ENCODE assay signal across 8 cellular contexts in the genomic region with DNA sequence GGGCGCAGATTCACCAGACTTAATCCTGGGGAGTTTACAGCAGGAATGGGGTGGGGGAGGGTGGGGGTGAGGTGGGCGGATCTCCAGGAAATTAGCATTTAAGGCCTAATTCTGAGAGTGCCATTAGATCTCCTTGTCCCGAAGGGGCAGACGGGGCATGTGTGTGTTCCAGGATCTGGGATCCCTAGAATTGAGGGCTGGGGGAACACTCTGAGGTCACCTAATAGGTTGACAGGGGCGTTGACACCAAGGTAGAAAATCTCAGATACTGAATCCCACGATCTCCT. TPM values are rescaled to one million over a fixed set of nuclear protein-coding genes. Genes with fewer than 3 reads are reported as not detected.
A peak's percentile ranks its signal among the peaks of the same experiment; 100 is the strongest.
DNase-seq lines count a peak whose midpoint lies in the region; ATAC-seq, FAIRE-seq and TF ChIP-seq lines count a peak whose summit lies in the region.

No MANE protein-coding gene starts in this region.

- no peaks in the 10 kb centered on the region for H3K9me3 Mint-ChIP-seq in activated naive CD4-positive, alpha-beta T cell treated with anti-CD3 and anti-CD28 coated beads for 36 hours
- no peaks in the 10 kb centered on the region for H3K9me3 Mint-ChIP-seq in memory B cell

- no peak for TF ChIP-seq RAD21 in K562 (CRISPR knock-in tag; conservative IDR thresholded peaks at IDR 0.05 in 1 of 2, IDR thresholded peaks at IDR 0.05 in 1 of 2)

- DNase-seq in activated naive CD4-positive, alpha-beta T cell treated with anti-CD3 and anti-CD28 coated beads for 36 hours = no peak
- DNase-seq in activated naive CD4-positive, alpha-beta T cell treated with anti-CD3 and anti-CD28 coated beads, Interleukin-2, amount 50 U/mL, for 16 hours = no peak
- DNase-seq in K562 (ENCODE audit: extremely low read depth in 1 of 4, low spot score in 3 of 4) (peak in 1 of 4 experiments; percentile 40), memory B cell (ENCODE audit: low spot score in 2 of 2) (no peak), thyroid gland (no peak), DMS153 (lab: John Stamatoyannopoulos, UW) (no peak)

- H3K4me1 Mint-ChIP-seq in activated naive CD4-positive, alpha-beta T cell treated with anti-CD3 and anti-CD28 coated beads for 36 hours (ENCODE audit: low read depth) = peaks cover 7% of the 10 kb centered on the region
- H3K4me1 Mint-ChIP-seq in memory B cell = peaks cover 5% of the 10 kb centered on the region

- no peak for TF ChIP-seq EP300 in K562 (IDR thresholded peaks at IDR 0.05; ENCODE audit: low read length)

- intact Hi-C loops in activated naive CD4-positive, alpha-beta T cell treated with anti-CD3 and anti-CD28 coated beads for 36 hours (cut with micrococcal nuclease) = no loop called here
- intact Hi-C loops in K562 (cut with micrococcal nuclease) = no loop called here
- intact Hi-C loops in thyroid gland (cut with DNase I) = no loop called here

- peak overlapping the region; percentile 72 for H3K4me2 ChIP-seq in K562 (ENCODE audit: insufficient read depth, low read length)

- 31% methylated on average over 3 of the region's 6 CpGs for WGBS in K562 (ENCODE audit: insufficient coverage, low coverage, missing lambda C conversion rate)
- WGBS in thyroid gland, 2 donors = 19 to 20% methylated on average over 6 of the region's 6 CpGs

- POLR2A ChIA-PET in K562 (lab: Yijun Ruan, JAX) = no interaction called here

- CTCF ChIA-PET in activated naive CD4-positive, alpha-beta T cell treated with anti-CD3 and anti-CD28 coated beads for 36 hours (lab: Charles Lee) = interaction anchor here (1.1 kb wide), 1 partner anchor 15 kb away, joined by 3 read pairs; no protein-coding TSS in a partner anchor
- CTCF ChIA-PET in K562 (lab: Yijun Ruan, JAX; ENCODE audit: low intra/inter-chr PET ratio) = interaction anchor here (0.6 kb wide), 1 partner anchor 115 kb away, joined by 3 read pairs; no protein-coding TSS in a partner anchor

- FAIRE-seq in K562 (lab: Jason Lieb, UNC) = no peak

- peak overlapping the region; percentile 80 for H3K27ac ChIP-seq in K562 (ENCODE audit: extremely low read depth, low read depth, low read length)
- peak overlapping the region; percentile 72 to 81 (median 74) for H3K27ac ChIP-seq in thyroid gland

- peak overlapping the region; percentile 68 for H3K4me3 Mint-ChIP-seq in activated naive CD4-positive, alpha-beta T cell treated with anti-CD3 and anti-CD28 coated beads for 36 hours
- H3K4me3 Mint-ChIP-seq in memory B cell = peak overlapping the region; percentile 83

- peak overlapping the region; percentile 87; the same call in 1 of the 2 replicates for H2AFZ ChIP-seq in K562 (ENCODE audit: low read depth, low read length)

- H3K27me3 ChIP-seq in K562 (ENCODE audit: control insufficient read depth in 2 of 2, insufficient read depth in 2 of 2, low read length in 2 of 2) (no peaks in the 10 kb centered on the region), thyroid gland (no peaks in the 10 kb centered on the region)

- TF ChIP-seq CTCF in K562 (IDR thresholded peaks at IDR 0.05 in 2 of 3, conservative IDR thresholded peaks at IDR 0.05 in 1 of 3; ENCODE audit: insufficient read depth in 2 of 3, low read depth in 1 of 3, low read length in 3 of 3) = no peak
- no peak for TF ChIP-seq CTCF in thyroid gland (IDR thresholded peaks at IDR 0.05)

- H3K79me2 ChIP-seq in K562 (ENCODE audit: control insufficient read depth, insufficient read depth, low read length) = no peaks in the 10 kb centered on the region

- H3K9me1 ChIP-seq in K562 (ENCODE audit: control insufficient read depth, insufficient read depth, low read length) = no peaks in the 10 kb centered on the region

- no peaks in the 10 kb centered on the region for H3K27me3 Mint-ChIP-seq in activated naive CD4-positive, alpha-beta T cell treated with anti-CD3 and anti-CD28 coated beads for 36 hours (ENCODE audit: low read depth)
- H3K27me3 Mint-ChIP-seq in memory B cell = no peaks in the 10 kb centered on the region

- H3K4me3 ChIP-seq in K562 (peak overlapping the region; percentile 21; the same call in 1 of the 2 replicates), thyroid gland (replicated peaks in 1 of 3) (peak overlapping the region in 1 of 3 donors; percentile 33)

- H4K20me1 ChIP-seq in K562 (replicated peaks; ENCODE audit: control insufficient read depth, insufficient read depth, low read length) = no peaks in the 10 kb centered on the region

- H3K9me3 ChIP-seq in K562 (replicated peaks; ENCODE audit: control insufficient read depth, insufficient read depth, low read depth, low read length) (no peaks in the 10 kb centered on the region), thyroid gland (no peaks in the 10 kb centered on the region)

- in situ Hi-C loops in K562 (cut with MboI) = no loop called here

- ATAC-seq in K562 = no peak
- ATAC-seq in memory B cell (ENCODE audit: low read depth) = no peak
- ATAC-seq in GM19467 (IDR thresholded peaks at IDR 0.05; ENCODE audit: unreplicated experiment) = no peak
- no peak for ATAC-seq in HG02610 (IDR thresholded peaks at IDR 0.05; ENCODE audit: unreplicated experiment)

- BruUV-seq in K562 (replicated peaks; lab: Mats Ljungman, UMichigan) = no TSS peak

- TF ChIP-seq POLR2A in K562 (conservative IDR thresholded peaks at IDR 0.05) (no peak), thyroid gland (IDR thresholded peaks at IDR 0.05) (no peak)

- H3K36me3 ChIP-seq in K562 (ENCODE audit: control insufficient read depth, insufficient read depth, low read length) (no peaks in the 10 kb centered on the region), thyroid gland (no peaks in the 10 kb centered on the region)

- H3K9ac ChIP-seq in K562 (ENCODE audit: insufficient read depth in 1 of 2, low read depth in 2 of 2, low read length in 2 of 2) = peak overlapping the region; percentile 74 to 88

- H3K27ac Mint-ChIP-seq in activated naive CD4-positive, alpha-beta T cell treated with anti-CD3 and anti-CD28 coated beads for 36 hours = no peak overlapping the region
- H3K27ac Mint-ChIP-seq in memory B cell = no peak overlapping the region

- no peaks in the 10 kb centered on the region for H3K36me3 Mint-ChIP-seq in activated naive CD4-positive, alpha-beta T cell treated with anti-CD3 and anti-CD28 coated beads for 36 hours (ENCODE audit: low read depth)
- H3K36me3 Mint-ChIP-seq in memory B cell = peaks cover 2% of the 10 kb centered on the region

- H3K4me1 ChIP-seq in K562 (replicated peaks in 1 of 2; ENCODE audit: control insufficient read depth in 2 of 2, insufficient read depth in 2 of 2, low read length in 2 of 2) (peaks cover 12 to 48% of the 10 kb centered on the region in 2 experiments; a peak in 3 of 5 replicates), thyroid gland (peaks cover 7 to 8% of the 10 kb centered on the region in 2 donors)

RNA-seq across cellular contexts. Expression of a gene that starts 9.4 kb away (rescaled TPM):
- total RNA-seq in activated naive CD4-positive, alpha-beta T cell treated with anti-CD3 and anti-CD28 coated beads for 36 hours = 1 to 10 TPM; 5.9 to 6.0 TPM
- total RNA-seq in K562 (2011; cell fraction: chromatin; rRNA removed; ENCODE audit: low replicate concordance) = 106 and 250 TPM in 2 replicates
- total RNA-seq in K562 (2011; cell fraction: nucleolus; rRNA removed) = 202 and 205 TPM in 2 replicates
- total RNA-seq in K562 (2011; cell fraction: nucleoplasm; rRNA removed) = 138 and 149 TPM in 2 replicates
- total RNA-seq in K562 (2014; rRNA removed) (65.2 and 85.5 TPM in 2 replicates), K562 (2014; rRNA removed; fragmentation: Illumina TruSeq; extraction: Trizol) (26.4 and 34.2 TPM in 2 replicates), K562 (2015; rRNA removed; fragmentation: Illumina TruSeq; extraction: Trizol) (44.9 and 45.9 TPM in 2 replicates), K562 (2021) (81.5 and 82.1 TPM in 2 replicates), thyroid gland (10 to 100 TPM; 27.9 to 38.0 (median 35.1) TPM)
- polyA plus RNA-seq in K562 (2011; rRNA removed) (37.7 and 37.9 TPM in 2 replicates), K562 (2014; fragmentation: Illumina TruSeq; extraction: Trizol) (36.4 and 55.3 TPM in 2 replicates), K562 (2014; fragmentation: Nextera tagmentation; extraction: Ambion mirVana) (1 to 10 TPM; 1.2 to 1.5 TPM), K562 (2014; rRNA removed) (47.0 and 50.6 TPM in 2 replicates)
- polyA plus RNA-seq in K562 (2011; cell fraction: cytosol; rRNA removed) = 44.9 and 59.3 TPM in 2 replicates
- polyA plus RNA-seq in K562 (2011; cell fraction: nucleus; rRNA removed) = 50.6 and 88.1 TPM in 2 replicates
- 38.4 and 60.7 TPM in 2 replicates for polyA plus RNA-seq in K562 (2012)
- polyA minus RNA-seq in K562 (2011; rRNA and poly(A)+ RNA removed) = 45.6 and 89.1 TPM in 2 replicates
- polyA minus RNA-seq in K562 (2011; cell fraction: cytosol; rRNA and poly(A)+ RNA removed) = 46.9 and 57.9 TPM in 2 replicates
- polyA minus RNA-seq in K562 (2011; cell fraction: nucleus; rRNA and poly(A)+ RNA removed) = 28.0 and 29.8 TPM in 2 replicates

RNA-seq across cellular contexts. Expression of a gene that starts 15.8 kb away (rescaled TPM):
- total RNA-seq in activated naive CD4-positive, alpha-beta T cell treated with anti-CD3 and anti-CD28 coated beads for 36 hours = 10 to 100 TPM; 10.1 to 10.5 TPM
- 27.9 and 65.1 TPM in 2 replicates for total RNA-seq in K562 (2011; cell fraction: chromatin; rRNA removed; ENCODE audit: low replicate concordance)
- 41.7 and 43.0 TPM in 2 replicates for total RNA-seq in K562 (2011; cell fraction: nucleolus; rRNA removed)
- total RNA-seq in K562 (2011; cell fraction: nucleoplasm; rRNA removed) = 36.7 and 51.5 TPM in 2 replicates
- total RNA-seq in K562 (2014; rRNA removed) (10.7 and 13.8 TPM in 2 replicates), K562 (2014; rRNA removed; fragmentation: Illumina TruSeq; extraction: Trizol) (3.3 and 6.1 TPM in 2 replicates), K562 (2015; rRNA removed; fragmentation: Illumina TruSeq; extraction: Trizol) (7.9 and 10.7 TPM in 2 replicates), K562 (2021) (18.7 and 20.2 TPM in 2 replicates), thyroid gland (10 to 100 TPM; 15.2 to 27.9 (median 17.2) TPM)
- polyA plus RNA-seq in K562 (2011; rRNA removed) (8.4 and 10.6 TPM in 2 replicates), K562 (2014; fragmentation: Illumina TruSeq; extraction: Trizol) (11.7 and 13.7 TPM in 2 replicates), K562 (2014; fragmentation: Nextera tagmentation; extraction: Ambion mirVana) (under 1 TPM; 0.06 to 0.17 TPM), K562 (2014; rRNA removed) (14.6 and 15.6 TPM in 2 replicates)
- polyA plus RNA-seq in K562 (2011; cell fraction: cytosol; rRNA removed) = 7.7 and 17.8 TPM in 2 replicates
- polyA plus RNA-seq in K562 (2011; cell fraction: nucleus; rRNA removed) = 38.4 and 65.5 TPM in 2 replicates
- polyA plus RNA-seq in K562 (2012) = 14.9 and 15.6 TPM in 2 replicates
- 3.3 and 4.6 TPM in 2 replicates for polyA minus RNA-seq in K562 (2011; rRNA and poly(A)+ RNA removed)
- 8.4 and 8.9 TPM in 2 replicates for polyA minus RNA-seq in K562 (2011; cell fraction: cytosol; rRNA and poly(A)+ RNA removed)
- polyA minus RNA-seq in K562 (2011; cell fraction: nucleus; rRNA and poly(A)+ RNA removed) = 5.8 and 7.0 TPM in 2 replicates

RNA-seq across cellular contexts. Expression of a gene that starts 30.4 kb away (rescaled TPM):
- 10 to 100 TPM; 19.8 to 21.0 TPM for total RNA-seq in activated naive CD4-positive, alpha-beta T cell treated with anti-CD3 and anti-CD28 coated beads for 36 hours
- total RNA-seq in K562 (2011; cell fraction: chromatin; rRNA removed; ENCODE audit: low replicate concordance) = 66.0 and 118 TPM in 2 replicates
- 92.2 and 99.2 TPM in 2 replicates for total RNA-seq in K562 (2011; cell fraction: nucleolus; rRNA removed)
- 66.9 and 80.3 TPM in 2 replicates for total RNA-seq in K562 (2011; cell fraction: nucleoplasm; rRNA removed)
- 104 and 108 TPM in 2 replicates for total RNA-seq in K562 (2014; rRNA removed)
- 28.3 and 28.9 TPM in 2 replicates for total RNA-seq in K562 (2014; rRNA removed; fragmentation: Illumina TruSeq; extraction: Trizol)
- total RNA-seq in K562 (2015; rRNA removed; fragmentation: Illumina TruSeq; extraction: Trizol) = 85.7 and 90.5 TPM in 2 replicates
- 141 and 148 TPM in 2 replicates for total RNA-seq in K562 (2021)
- 48.5 and 54.0 TPM in 2 replicates for polyA plus RNA-seq in K562 (2011; rRNA removed)
- 55.2 and 103 TPM in 2 replicates for polyA plus RNA-seq in K562 (2011; cell fraction: cytosol; rRNA removed)
- 104 and 125 TPM in 2 replicates for polyA plus RNA-seq in K562 (2011; cell fraction: nucleus; rRNA removed)
- polyA plus RNA-seq in K562 (2012) = 96.4 and 111 TPM in 2 replicates
- 35.6 and 78.2 TPM in 2 replicates for polyA plus RNA-seq in K562 (2014; fragmentation: Illumina TruSeq; extraction: Trizol)
- 10 to 100 TPM in 1 of 2 experiments, 1 to 10 TPM in 1; 5.9 to 12.0 TPM for polyA plus RNA-seq in K562 (2014; fragmentation: Nextera tagmentation; extraction: Ambion mirVana)
- polyA plus RNA-seq in K562 (2014; rRNA removed) = 103 and 112 TPM in 2 replicates
- polyA minus RNA-seq in K562 (2011; rRNA and poly(A)+ RNA removed) = 16.6 and 36.4 TPM in 2 replicates
- polyA minus RNA-seq in K562 (2011; cell fraction: cytosol; rRNA and poly(A)+ RNA removed) = 27.3 and 36.2 TPM in 2 replicates
- 31.2 and 31.5 TPM in 2 replicates for polyA minus RNA-seq in K562 (2011; cell fraction: nucleus; rRNA and poly(A)+ RNA removed)
- total RNA-seq in thyroid gland = 100 to 1,000 TPM in 3 of 4 donors, 10 to 100 TPM in 1; 64.5 to 122 (median 109) TPM

RNA-seq across cellular contexts. Expression of a gene that starts 38.1 kb away (rescaled TPM):
- total RNA-seq in activated naive CD4-positive, alpha-beta T cell treated with anti-CD3 and anti-CD28 coated beads for 36 hours = 100 to 1,000 TPM; 166 to 169 TPM
- total RNA-seq in K562 (2011; cell fraction: chromatin; rRNA removed; ENCODE audit: low replicate concordance) = 448 and 751 TPM in 2 replicates
- 282 and 327 TPM in 2 replicates for total RNA-seq in K562 (2011; cell fraction: nucleolus; rRNA removed)
- 310 and 324 TPM in 2 replicates for total RNA-seq in K562 (2011; cell fraction: nucleoplasm; rRNA removed)
- total RNA-seq in K562 (2014; rRNA removed) = 155 and 156 TPM in 2 replicates
- total RNA-seq in K562 (2014; rRNA removed; fragmentation: Illumina TruSeq; extraction: Trizol) = 51.8 and 71.6 TPM in 2 replicates
- 80.6 and 84.4 TPM in 2 replicates for total RNA-seq in K562 (2015; rRNA removed; fragmentation: Illumina TruSeq; extraction: Trizol)
- total RNA-seq in K562 (2021) = 238 and 263 TPM in 2 replicates
- polyA plus RNA-seq in K562 (2011; rRNA removed) = 36.5 and 68.2 TPM in 2 replicates
- polyA plus RNA-seq in K562 (2011; cell fraction: cytosol; rRNA removed) = 31.1 and 47.3 TPM in 2 replicates
- 397 and 581 TPM in 2 replicates for polyA plus RNA-seq in K562 (2011; cell fraction: nucleus; rRNA removed)
- 151 and 218 TPM in 2 replicates for polyA plus RNA-seq in K562 (2012)
- 143 and 145 TPM in 2 replicates for polyA plus RNA-seq in K562 (2014; fragmentation: Illumina TruSeq; extraction: Trizol)
- 10 to 100 TPM; 10.3 to 16.7 TPM for polyA plus RNA-seq in K562 (2014; fragmentation: Nextera tagmentation; extraction: Ambion mirVana)
- polyA plus RNA-seq in K562 (2014; rRNA removed) = 140 and 171 TPM in 2 replicates
- polyA minus RNA-seq in K562 (2011; rRNA and poly(A)+ RNA removed) = 33.4 and 36.1 TPM in 2 replicates
- 63.2 and 87.3 TPM in 2 replicates for polyA minus RNA-seq in K562 (2011; cell fraction: cytosol; rRNA and poly(A)+ RNA removed)
- polyA minus RNA-seq in K562 (2011; cell fraction: nucleus; rRNA and poly(A)+ RNA removed) = 122 and 159 TPM in 2 replicates
- total RNA-seq in thyroid gland = 100 to 1,000 TPM in 1 of 4 donors, 10 to 100 TPM in 3; 62.5 to 109 (median 93.2) TPM

RNA-seq across cellular contexts. Expression of a gene that starts 52.8 kb away (rescaled TPM):
- total RNA-seq in activated naive CD4-positive, alpha-beta T cell treated with anti-CD3 and anti-CD28 coated beads for 36 hours = 1 to 10 TPM in 1 of 2 experiments, under 1 TPM in 1; 0.64 to 1.4 TPM
- total RNA-seq in K562 (2011; cell fraction: chromatin; rRNA removed; ENCODE audit: low replicate concordance) = 2.3 and 9.4 TPM in 2 replicates
- 15.4 and 16.7 TPM in 2 replicates for total RNA-seq in K562 (2011; cell fraction: nucleolus; rRNA removed)
- 6.6 and 8.9 TPM in 2 replicates for total RNA-seq in K562 (2011; cell fraction: nucleoplasm; rRNA removed)
- total RNA-seq in K562 (2014; rRNA removed) (18.8 and 20.9 TPM in 2 replicates), K562 (2014; rRNA removed; fragmentation: Illumina TruSeq; extraction: Trizol) (1.4 and 2.1 TPM in 2 replicates), K562 (2015; rRNA removed; fragmentation: Illumina TruSeq; extraction: Trizol) (3.5 and 3.7 TPM in 2 replicates), K562 (2021) (7.8 and 8.5 TPM in 2 replicates), thyroid gland (10 to 100 TPM in 1 of 4 donors, 1 to 10 TPM in 3; 7.4 to 10.4 (median 8.9) TPM)
- polyA plus RNA-seq in K562 (2011; rRNA removed) (1.7 and 2.3 TPM in 2 replicates), K562 (2014; fragmentation: Illumina TruSeq; extraction: Trizol) (1.3 and 2.0 TPM in 2 replicates), K562 (2014; fragmentation: Nextera tagmentation; extraction: Ambion mirVana) (under 1 TPM; 0.50 to 0.53 TPM), K562 (2014; rRNA removed) (13.5 and 14.3 TPM in 2 replicates)
- polyA plus RNA-seq in K562 (2011; cell fraction: cytosol; rRNA removed) = 1.4 and 7.3 TPM in 2 replicates
- polyA plus RNA-seq in K562 (2011; cell fraction: nucleus; rRNA removed) = 2.0 and 9.3 TPM in 2 replicates
- 4.0 and 6.4 TPM in 2 replicates for polyA plus RNA-seq in K562 (2012)
- 1.4 and 2.4 TPM in 2 replicates for polyA minus RNA-seq in K562 (2011; rRNA and poly(A)+ RNA removed)
- polyA minus RNA-seq in K562 (2011; cell fraction: cytosol; rRNA and poly(A)+ RNA removed) = 3.8 and 6.0 TPM in 2 replicates
- 13.9 and 15.2 TPM in 2 replicates for polyA minus RNA-seq in K562 (2011; cell fraction: nucleus; rRNA and poly(A)+ RNA removed)
